Comparison of ENCODE assay signal across 1 cellular context in genomic region chr3:146091397-146091796, GRCh38.
TF ChIP-seq lines count a peak whose summit lies in the region.

No MANE protein-coding gene starts in this region.

TF ChIP-seq in HepG2, 621 proteins besides CTCF, POLR2A, EP300 and RAD21 (continued from another document):
- TF ChIP-seq AHDC1 (CRISPR knock-in tag; IDR thresholded peaks at IDR 0.05; ENCODE audit: borderline replicate concordance) (no peak), RFXANK (CRISPR knock-in tag; IDR thresholded peaks at IDR 0.05) (no peak), NCOA5 (CRISPR knock-in tag; IDR thresholded peaks at IDR 0.05) (no peak), ATRX (CRISPR knock-in tag; IDR thresholded peaks at IDR 0.05; ENCODE audit: borderline replicate concordance) (no peak), MAFK (conservative IDR thresholded peaks at IDR 0.05 in 1 of 2, IDR thresholded peaks at IDR 0.05 in 1 of 2; ENCODE audit: low read length in 2 of 2) (peak; percentile 64 to 80), GATAD2A (CRISPR knock-in tag; IDR thresholded peaks at IDR 0.05) (peak; percentile 16; the same call in 1 of the 2 replicates)
TF ChIP-seq in HepG2: peak in this region for 6.
